In genomic region chr11:93267383-93267782, GRCh38 we compare ENCODE assay signal across 19 cellular contexts.
A peak's percentile ranks its signal among the peaks of the same experiment; 100 is the strongest.
DNase-seq lines count a peak whose midpoint lies in the region; ATAC-seq, FAIRE-seq and TF ChIP-seq lines count a peak whose summit lies in the region.
"Had no signal": no experiment of that assay in that cellular context is flagged by ENCODE, and none has a peak within 500 bp of the region (broad histone marks: within the 10 kb centered on the region; RNA-seq: fewer than 3 reads in every experiment).

No MANE protein-coding gene starts in this region.

- H3K79me1 ChIP-seq in mesendoderm (ENCODE audit: low read length), result no peaks in the 10 kb centered on the region

- no peak for TF ChIP-seq CTCF in K562 (IDR thresholded peaks at IDR 0.05 in 2 of 3, conservative IDR thresholded peaks at IDR 0.05 in 1 of 3; ENCODE audit: insufficient read depth in 2 of 3, low read depth in 1 of 3, low read length in 3 of 3)
- no peak for TF ChIP-seq CTCF in omental fat pad (IDR thresholded peaks at IDR 0.05)

- H2AK5ac ChIP-seq in mesendoderm (ENCODE audit: low read length), result no peak overlapping the region

- H3K9me1 ChIP-seq in K562 (ENCODE audit: control insufficient read depth, insufficient read depth, low read length), result no peaks in the 10 kb centered on the region

- H2BK120ac ChIP-seq in mesendoderm (ENCODE audit: low read depth, low read length), result no peak overlapping the region

- no peak for TF ChIP-seq EP300 in K562 (IDR thresholded peaks at IDR 0.05; ENCODE audit: low read length)

- no peaks in the 10 kb centered on the region for H3K9me3 ChIP-seq in K562 (replicated peaks; ENCODE audit: control insufficient read depth, insufficient read depth, low read depth, low read length)
- H3K9me3 ChIP-seq: A549, HAP-1, SJSA1 had no signal

- H2AFZ ChIP-seq in K562 (ENCODE audit: low read depth, low read length), result no peak overlapping the region

- no peaks in the 10 kb centered on the region for H3K36me3 ChIP-seq in K562 (ENCODE audit: control insufficient read depth, insufficient read depth, low read length)
- H3K36me3 ChIP-seq in mesendoderm (ENCODE audit: control insufficient read depth, insufficient read depth, low read length), result no peaks in the 10 kb centered on the region
- H3K36me3 ChIP-seq: BLaER1, HAP-1, SJSA1 had no signal

- H4K8ac ChIP-seq in mesendoderm (ENCODE audit: low read depth, low read length), result no peak overlapping the region

- H3K79me2 ChIP-seq in K562 (ENCODE audit: control insufficient read depth, insufficient read depth, low read length), result no peaks in the 10 kb centered on the region
- no peaks in the 10 kb centered on the region for H3K79me2 ChIP-seq in mesendoderm (ENCODE audit: control insufficient read depth, insufficient read depth, low read length)

- no peak overlapping the region for H3K56ac ChIP-seq in mesendoderm (ENCODE audit: low read length)

- CTCF ChIA-PET in K562 (lab: Yijun Ruan, JAX; ENCODE audit: low intra/inter-chr PET ratio), result no interaction called here

- H2BK5ac ChIP-seq in mesendoderm (ENCODE audit: low read length), result no peak overlapping the region

- no peak overlapping the region for H3K4ac ChIP-seq in mesendoderm (ENCODE audit: low read depth, low read length)

- POLR2A ChIA-PET in K562 (lab: Yijun Ruan, JAX), result no interaction called here

- BruUV-seq in K562 (replicated peaks; lab: Mats Ljungman, UMichigan), result no TSS peak

- intact Hi-C loops in K562 (cut with micrococcal nuclease), result no loop called here

- H3K4me3 ChIP-seq in K562 (no peak overlapping the region), mesendoderm (ENCODE audit: low read length) (no peak overlapping the region)
- H3K4me3 ChIP-seq: A549, BLaER1, HAP-1, SJSA1 had no signal

- H3K4me1 ChIP-seq in K562 (replicated peaks in 1 of 2; ENCODE audit: control insufficient read depth in 2 of 2, insufficient read depth in 2 of 2, low read length in 2 of 2), result no peaks in the 10 kb centered on the region
- H3K4me1 ChIP-seq in mesendoderm (ENCODE audit: control insufficient read depth, low read depth, low read length), result no peaks in the 10 kb centered on the region
- H3K4me1 ChIP-seq: A549, BLaER1, HAP-1, SJSA1 had no signal

- no peak overlapping the region for H2BK15ac ChIP-seq in mesendoderm (replicated peaks; ENCODE audit: low read depth)

- H3K23ac ChIP-seq in mesendoderm (ENCODE audit: low read length), result no peak overlapping the region

- in situ Hi-C loops in Caki2 (cut with HindIII; ENCODE audit: low pct_unique_long_range_greater_than_20kb, low sequenced_read_pairs), result no loop called here
- in situ Hi-C loops in K562 (cut with MboI), result no loop called here

- no peak overlapping the region for H4K5ac ChIP-seq in mesendoderm (ENCODE audit: low read length)

- H3K9ac ChIP-seq in K562 (ENCODE audit: insufficient read depth in 1 of 2, low read depth in 2 of 2, low read length in 2 of 2) (no peak overlapping the region), mesendoderm (ENCODE audit: low read length) (no peak overlapping the region)
- H3K9ac ChIP-seq: BLaER1 had no signal

- 4% methylated on average over 5 of the region's 5 CpGs for WGBS in K562 (ENCODE audit: insufficient coverage, low coverage, missing lambda C conversion rate)
- no CpG with 5 or more reads among the region's 5 CpGs for WGBS in mesendoderm (ENCODE audit: extremely low coverage, insufficient coverage, low lambda C conversion rate)

- no peak for ATAC-seq in K562
- ATAC-seq in GM18498 (IDR thresholded peaks at IDR 0.05; ENCODE audit: unreplicated experiment), result no peak
- no peak for ATAC-seq in omental fat pad (ENCODE audit: low FRiP score)
- ATAC-seq: A549, Panc1 had no signal

- H3K4me2 ChIP-seq in K562 (ENCODE audit: insufficient read depth, low read length) (no peak overlapping the region), mesendoderm (ENCODE audit: low read length) (no peak overlapping the region)
- H3K4me2 ChIP-seq: A549, BLaER1 had no signal

- H3K27me3 ChIP-seq in K562 (ENCODE audit: control insufficient read depth in 2 of 2, insufficient read depth in 2 of 2, low read length in 2 of 2) (peaks cover 0 to 4% of the 10 kb centered on the region in 2 experiments; a peak in 1 of 5 replicates), mesendoderm (ENCODE audit: insufficient read depth, low read length, poor library complexity) (peaks cover 1% of the 10 kb centered on the region)
- H3K27me3 ChIP-seq: BLaER1, SJSA1 had no signal

- DNase-seq in Caki2 (ENCODE audit: low read depth), result peak; percentile 15
- peak; percentile 1 for DNase-seq in LHCN-M2 (ENCODE audit: low read depth)
- no peak for DNase-seq in K562 (ENCODE audit: extremely low read depth in 1 of 4, low spot score in 3 of 4)
- peak; percentile 35 for DNase-seq in mesendoderm
- no peak for DNase-seq in NCI-H1436 treated with DMSO at 0.1 percent for 48 hours (lab: John Stamatoyannopoulos, UW)
- DNase-seq in omental fat pad (ENCODE audit: low spot score), result no peak
- DNase-seq: Calu3; CD4-positive, alpha-beta memory T cell; NCI-H187 treated with DMSO at 0.1 percent for 48 hours; NCI-H2227 treated with DMSO at 0.1 percent for 48 hours; NCI-H510A treated with DMSO at 0.1 percent for 48 hours; NCI-H774 had no signal

- H4K20me1 ChIP-seq in K562 (replicated peaks; ENCODE audit: control insufficient read depth, insufficient read depth, low read length), result no peaks in the 10 kb centered on the region
- H4K20me1 ChIP-seq: BLaER1 had no signal

- no peak overlapping the region for H3K18ac ChIP-seq in mesendoderm (ENCODE audit: low read length)

- H3K27ac ChIP-seq in K562 (ENCODE audit: extremely low read depth, low read depth, low read length), result no peak overlapping the region
- no peak overlapping the region for H3K27ac ChIP-seq in mesendoderm (ENCODE audit: low read depth, low read length)
- H3K27ac ChIP-seq: A549, BLaER1, SJSA1 had no signal

- no peak for TF ChIP-seq RAD21 in K562 (CRISPR knock-in tag; conservative IDR thresholded peaks at IDR 0.05 in 1 of 2, IDR thresholded peaks at IDR 0.05 in 1 of 2)

- no peak for TF ChIP-seq POLR2A in K562 (conservative IDR thresholded peaks at IDR 0.05)

- no peak for FAIRE-seq in K562 (lab: Jason Lieb, UNC)
- FAIRE-seq: A549, HTR-8/SVneo had no signal

TF ChIP-seq in K562, 482 proteins besides CTCF, POLR2A, EP300 and RAD21:
- 0 out of 2 replicates have a peak, but pooled peaks have one; percentile 6 for TF ChIP-seq JUND (IDR thresholded peaks at IDR 0.05; ENCODE audit: borderline replicate concordance, low read depth, low read length)
- no peak for TF ChIP-seq JUND (tag; IDR thresholded peaks at IDR 0.05; ENCODE audit: borderline replicate concordance, low read depth, low read length)
- TF ChIP-seq JUNB (CRISPR knock-in tag; conservative IDR thresholded peaks at IDR 0.05), result 0 out of 2 replicates have a peak, but pooled peaks have one; percentile 13
- TF ChIP-seq MCM3 (IDR thresholded peaks at IDR 0.05), result no peak
- TF ChIP-seq FOSL1 (tag; conservative IDR thresholded peaks at IDR 0.05), result peak; percentile 52; the same call in 1 of the 2 replicates

Comparison
In these comparisons a context has a peak if more than half of its experiments do, and no peak if none do; other contexts are left out.
1. DNase-seq: peak in Caki2 (single experiment), LHCN-M2 (single experiment) and mesendoderm (single experiment); none in K562 (0 of 4), NCI-H1436 treated with DMSO at 0.1 percent for 48 hours (single experiment) and omental fat pad (single experiment).